In the genomic region with DNA sequence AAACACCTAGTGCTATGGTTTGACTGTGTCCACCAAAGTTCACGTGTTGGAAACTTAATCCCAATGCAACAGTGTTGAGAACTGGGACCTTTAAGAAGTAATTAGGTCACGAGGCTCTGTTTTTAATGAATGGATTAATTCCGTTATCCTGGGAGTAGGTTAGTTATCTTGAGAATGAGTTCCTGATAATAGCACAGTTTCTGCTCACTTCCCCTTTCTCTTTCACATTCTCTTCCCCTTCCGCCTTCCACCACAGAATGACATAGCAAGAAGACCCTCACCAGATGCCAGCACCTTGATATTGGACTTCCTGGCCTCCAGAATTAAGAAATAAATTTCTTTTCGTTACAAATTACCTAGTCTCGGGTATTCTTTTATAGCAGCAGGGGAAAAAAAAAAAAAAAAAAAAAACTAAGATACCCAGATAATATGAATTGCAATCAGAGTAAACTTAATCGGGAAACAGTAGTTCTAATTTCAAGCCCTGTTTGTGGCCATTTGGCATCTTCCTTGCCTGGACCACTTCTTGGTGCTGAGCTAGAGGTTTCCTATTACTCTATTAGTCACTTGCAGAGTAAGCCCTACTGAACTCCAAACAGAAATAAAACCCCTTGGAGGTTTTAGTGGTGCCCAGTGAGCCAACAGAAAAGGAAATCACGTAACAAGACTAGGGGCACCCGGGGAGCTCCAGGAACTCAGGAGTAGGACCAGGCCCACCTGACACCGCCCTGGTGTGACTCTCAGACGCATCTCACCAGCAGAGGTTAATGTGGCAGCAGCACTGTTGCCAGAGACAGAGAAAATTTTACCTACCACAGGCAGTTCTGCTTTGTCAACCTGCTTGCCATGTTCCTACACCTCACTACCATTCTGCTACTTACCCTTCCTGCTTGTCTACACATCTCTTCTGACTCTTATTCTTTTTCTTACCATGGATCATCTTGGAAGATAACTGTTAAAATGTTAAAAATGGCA, we compare ENCODE assay signal across 11 cellular contexts.
DNase-seq lines count a peak whose midpoint lies in the region; ATAC-seq and TF ChIP-seq lines count a peak whose summit lies in the region.
"Had no signal": no experiment of that assay in that cellular context is flagged by ENCODE, and none has a peak within 500 bp of the region (broad histone marks: within the 10 kb centered on the region; RNA-seq: fewer than 3 reads in every experiment).

No MANE protein-coding gene starts in this region.

- DNase-seq in DND-41 (no peak), RKO (ENCODE audit: low spot score) (peak; percentile 24), immature natural killer cell (peak in 1 of 3 donors; percentile 13), DMS153 treated with DMSO at 0.1 percent for 48 hours (lab: John Stamatoyannopoulos, UW; ENCODE audit: unreplicated experiment) (no peak), COLO668 (lab: John Stamatoyannopoulos, UW; ENCODE audit: unreplicated experiment) (no peak), ureter (ENCODE audit: low spot score) (no peak)
- DNase-seq in activated CD4-positive, alpha-beta T cell treated with anti-CD3 and anti-CD28 coated beads, Interleukin-2, amount 50 U/mL, for 4 hours: no peak
- DNase-seq: stimulated activated CD4-positive, alpha-beta T cell treated with anti-CD3 and anti-CD28 coated beads, Interleukin-4, amount 100 ng/mL, for 4 hours; T1000 had no signal

- H3K27me3 Mint-ChIP-seq in immature natural killer cell (ENCODE audit: low read depth in 3 of 3): peaks cover 0 to 7% (median 2%) of the 10 kb centered on the region in 3 donors

- H3K27ac ChIP-seq in DND-41 (ENCODE audit: low read length): no peak overlapping the region

- no peaks in the 10 kb centered on the region for H3K36me3 ChIP-seq in DND-41 (ENCODE audit: insufficient read depth, low read length)

- peak overlapping the region; percentile 54 to 75 (median 63) for H3K4me3 Mint-ChIP-seq in immature natural killer cell

- no peaks in the 10 kb centered on the region for H3K9me3 ChIP-seq in DND-41 (ENCODE audit: insufficient read depth, low read length, severe bottlenecking)

- no peak overlapping the region for H3K9ac ChIP-seq in DND-41 (ENCODE audit: low read depth, low read length)

- peaks cover 11 to 21% of the 10 kb centered on the region in 2 donors for H3K4me1 Mint-ChIP-seq in immature natural killer cell

- no peaks in the 10 kb centered on the region for H3K9me3 Mint-ChIP-seq in immature natural killer cell

- H3K79me2 ChIP-seq in DND-41 (ENCODE audit: insufficient read depth, low read length): no peaks in the 10 kb centered on the region

- H2AFZ ChIP-seq in DND-41 (ENCODE audit: low read depth, low read length): no peak overlapping the region

- H3K4me2 ChIP-seq in DND-41 (ENCODE audit: insufficient read depth, low read length): no peak overlapping the region

- no peak for TF ChIP-seq CTCF in DND-41 (IDR thresholded peaks at IDR 0.05; ENCODE audit: borderline replicate concordance, extremely low read depth, low read length, poor library complexity, severe bottlenecking)

- no peaks in the 10 kb centered on the region for H3K4me1 ChIP-seq in DND-41 (ENCODE audit: insufficient read depth, low read length)

- H3K4me3 ChIP-seq in DND-41 (ENCODE audit: low read depth in 1 of 2, low read length in 2 of 2): no peak overlapping the region

- H3K27me3 ChIP-seq in DND-41 (ENCODE audit: insufficient read depth, low read length, poor library complexity): no peaks in the 10 kb centered on the region

- ATAC-seq in DND-41 (ENCODE audit: insufficient read depth, low read depth) (peak; percentile 22; the same call in 2 of the 3 replicates), HG02798 (IDR thresholded peaks at IDR 0.05; ENCODE audit: poor library complexity, unreplicated experiment) (peak; percentile 43)
- ATAC-seq: HCT116 had no signal

- peak overlapping the region in 5 of 6 donors; percentile 8 to 78 (median 45) for H3K27ac Mint-ChIP-seq in immature natural killer cell

- no peaks in the 10 kb centered on the region for H4K20me1 ChIP-seq in DND-41 (ENCODE audit: insufficient read depth, low read length)

- H3K36me3 Mint-ChIP-seq in immature natural killer cell: no peaks in the 10 kb centered on the region
